In genomic region chr12:58099476-58099875, GRCh38 we compare ENCODE assay signal across 26 cellular contexts.
"Had no signal": no experiment of that assay in that cellular context is flagged by ENCODE, and none has a peak within 500 bp of the region (broad histone marks: within the 10 kb centered on the region; RNA-seq: fewer than 3 reads in every experiment).

No MANE protein-coding gene starts in this region.

- ATAC-seq: activated naive CD4-positive, alpha-beta T cell treated with anti-CD3 and anti-CD28 coated beads, Interleukin-2, amount 50 U/mL, for 72 hours; activated T-cell treated with anti-CD3 and anti-CD28 coated beads, Interleukin-2, amount 50 U/mL, for 4 hours; activated T-helper 17 cell treated with anti-CD3 and anti-CD28 coated beads, Interleukin-2, amount 50 U/mL, for 72 hours; effector memory CD8-positive, alpha-beta T cell; foreskin keratinocyte; gastroesophageal sphincter; heart right ventricle; WTC11 had no signal

- H3K9me3 ChIP-seq: ascending aorta had no signal

- H3K4me3 Mint-ChIP-seq: activated CD4-positive, alpha-beta memory T cell treated with anti-CD3 and anti-CD28 coated beads, Interleukin-2, amount 10 ng/mL, durations not matched to agents 7 days and 5 days; activated CD4-positive, alpha-beta T cell treated with anti-CD3 and anti-CD28 coated beads, Interleukin-2, amount 10 ng/mL, durations not matched to agents 7 days and 5 days; activated naive CD4-positive, alpha-beta T cell treated with anti-CD3 and anti-CD28 coated beads, Interleukin-2, amount 10 ng/mL, durations not matched to agents 7 days and 5 days; activated naive CD8-positive, alpha-beta T cell treated with anti-CD3 and anti-CD28 coated beads, Interleukin-2, amount 10 ng/mL, durations not matched to agents 7 days and 5 days; activated T-cell treated with anti-CD3 and anti-CD28 coated beads, Interleukin-2, amount 50 U/mL, for 4 hours; activated T-helper 17 cell treated with anti-CD3 and anti-CD28 coated beads, Interleukin-2, amount 50 U/mL, for 72 hours; brain; central memory CD8-positive, alpha-beta T cell; effector memory CD8-positive, alpha-beta T cell; WTC11 had no signal

- H3K27me3 Mint-ChIP-seq: activated CD4-positive, alpha-beta memory T cell treated with anti-CD3 and anti-CD28 coated beads, Interleukin-2, amount 10 ng/mL, durations not matched to agents 7 days and 5 days had no signal

- H3K4me1 ChIP-seq: ascending aorta, esophagus muscularis mucosa, foreskin keratinocyte, gastroesophageal sphincter had no signal

- H3K9me3 Mint-ChIP-seq: activated CD4-positive, alpha-beta memory T cell treated with anti-CD3 and anti-CD28 coated beads, Interleukin-2, amount 10 ng/mL, durations not matched to agents 7 days and 5 days; activated CD4-positive, alpha-beta T cell treated with anti-CD3 and anti-CD28 coated beads, Interleukin-2, amount 10 ng/mL, durations not matched to agents 7 days and 5 days; activated naive CD4-positive, alpha-beta T cell treated with anti-CD3 and anti-CD28 coated beads, Interleukin-2, amount 10 ng/mL, durations not matched to agents 7 days and 5 days; activated naive CD8-positive, alpha-beta T cell treated with anti-CD3 and anti-CD28 coated beads, Interleukin-2, amount 10 ng/mL, durations not matched to agents 7 days and 5 days; activated T-helper 17 cell treated with anti-CD3 and anti-CD28 coated beads, Interleukin-2, amount 50 U/mL, for 72 hours; central memory CD8-positive, alpha-beta T cell; effector memory CD8-positive, alpha-beta T cell had no signal

- H3K27ac Mint-ChIP-seq: activated CD4-positive, alpha-beta memory T cell treated with anti-CD3 and anti-CD28 coated beads, Interleukin-2, amount 10 ng/mL, durations not matched to agents 7 days and 5 days; activated CD4-positive, alpha-beta T cell treated with anti-CD3 and anti-CD28 coated beads, Interleukin-2, amount 10 ng/mL, durations not matched to agents 7 days and 5 days; activated naive CD4-positive, alpha-beta T cell treated with anti-CD3 and anti-CD28 coated beads, Interleukin-2, amount 10 ng/mL, durations not matched to agents 7 days and 5 days; activated naive CD4-positive, alpha-beta T cell treated with anti-CD3 and anti-CD28 coated beads, Interleukin-2, amount 50 U/mL, for 72 hours; activated naive CD8-positive, alpha-beta T cell treated with anti-CD3 and anti-CD28 coated beads, Interleukin-2, amount 10 ng/mL, durations not matched to agents 7 days and 5 days; activated T-helper 17 cell treated with anti-CD3 and anti-CD28 coated beads, Interleukin-2, amount 50 U/mL, for 72 hours; brain; effector memory CD8-positive, alpha-beta T cell; WTC11 had no signal

- H3K36me3 Mint-ChIP-seq: activated naive CD4-positive, alpha-beta T cell treated with anti-CD3 and anti-CD28 coated beads, Interleukin-2, amount 10 ng/mL, durations not matched to agents 7 days and 5 days; activated naive CD4-positive, alpha-beta T cell treated with anti-CD3 and anti-CD28 coated beads, Interleukin-2, amount 50 U/mL, for 72 hours; activated naive CD8-positive, alpha-beta T cell treated with anti-CD3 and anti-CD28 coated beads, Interleukin-2, amount 10 ng/mL, durations not matched to agents 7 days and 5 days; brain had no signal

- H3K36me3 ChIP-seq: ascending aorta, esophagus muscularis mucosa, gastroesophageal sphincter, heart right ventricle had no signal

- DNase-seq: activated CD4-positive, alpha-beta memory T cell treated with anti-CD3 and anti-CD28 coated beads, Interleukin-2, amount 10 ng/mL, durations not matched to agents 7 days and 5 days; activated CD4-positive, alpha-beta T cell treated with anti-CD3 and anti-CD28 coated beads for 1 hour; activated CD4-positive, alpha-beta T cell treated with anti-CD3 and anti-CD28 coated beads for 4 hours; activated CD4-positive, alpha-beta T cell treated with anti-CD3 and anti-CD28 coated beads, Interleukin-2, amount 10 ng/mL, durations not matched to agents 7 days and 5 days; activated CD4-positive, alpha-beta T cell treated with anti-CD3 and anti-CD28 coated beads, Interleukin-2, amount 50 U/mL, for 4 hours; activated gamma-delta T cell; activated naive CD4-positive, alpha-beta T cell; activated naive CD4-positive, alpha-beta T cell treated with anti-CD3 and anti-CD28 coated beads, Interleukin-2, amount 10 ng/mL, durations not matched to agents 7 days and 5 days; activated naive CD8-positive, alpha-beta T cell treated with anti-CD3 and anti-CD28 coated beads, Interleukin-2, amount 10 ng/mL, durations not matched to agents 7 days and 5 days; activated T-cell treated with anti-CD3 and anti-CD28 coated beads, Interleukin-2, amount 50 U/mL, for 4 hours; cortex of kidney; dermis blood vessel endothelial cell; effector CD4-positive, alpha-beta T cell; effector memory CD8-positive, alpha-beta T cell; erythroblast; foreskin keratinocyte; heart right ventricle; T-helper 2 cell had no signal

- H3K4me1 Mint-ChIP-seq: activated CD4-positive, alpha-beta memory T cell treated with anti-CD3 and anti-CD28 coated beads, Interleukin-2, amount 10 ng/mL, durations not matched to agents 7 days and 5 days; activated CD4-positive, alpha-beta T cell treated with anti-CD3 and anti-CD28 coated beads, Interleukin-2, amount 10 ng/mL, durations not matched to agents 7 days and 5 days; activated naive CD4-positive, alpha-beta T cell treated with anti-CD3 and anti-CD28 coated beads, Interleukin-2, amount 10 ng/mL, durations not matched to agents 7 days and 5 days; activated naive CD8-positive, alpha-beta T cell treated with anti-CD3 and anti-CD28 coated beads, Interleukin-2, amount 10 ng/mL, durations not matched to agents 7 days and 5 days; activated T-helper 17 cell treated with anti-CD3 and anti-CD28 coated beads, Interleukin-2, amount 50 U/mL, for 72 hours; central memory CD8-positive, alpha-beta T cell; WTC11 had no signal

- H3K27ac ChIP-seq: ascending aorta, esophagus muscularis mucosa, foreskin keratinocyte, gastroesophageal sphincter, heart right ventricle had no signal

- H3K4me3 ChIP-seq: ascending aorta, esophagus muscularis mucosa, gastroesophageal sphincter, heart right ventricle had no signal

- H3K27me3 ChIP-seq: ascending aorta, esophagus muscularis mucosa, gastroesophageal sphincter, heart right ventricle had no signal
